8 cellular contexts compared by ENCODE assay signal in genomic region chrX:48597353-48598264, GRCh38. TPM values are rescaled to one million over a fixed set of nuclear protein-coding genes. Genes with fewer than 3 reads are reported as not detected.
DNase-seq lines count a peak whose midpoint lies in the region; ATAC-seq, FAIRE-seq and TF ChIP-seq lines count a peak whose summit lies in the region.

TSS of gene WDR13 (plus strand) at chrX:48597492. CDS start at chrX:48597997, 505 bp downstream.

- 0 to 36% (median 14%) methylated on average over 42 to 62 of the region's 62 CpGs for WGBS in small intestine, 3 donors

- intact Hi-C loops in A673 (cut with micrococcal nuclease; ENCODE audit: unreplicated experiment) (loop anchor here (5.0 kb wide), 1 partner anchor 320 kb away; the partner anchor contains the start of gene PIM2), activated B cell treated with CpG ODN at 0.5 μM for 24 hours (cut with micrococcal nuclease) (loop anchor here (1.0 to 5.0 kb wide), 10 partner anchors 23 to 939 kb away; partner anchors contain the start of genes FTSJ1, OTUD5, PORCN and RBM3)

- no peaks in the 10 kb centered on the region for H3K9me3 ChIP-seq in A673 (ENCODE audit: low read depth, low read length, poor library complexity, severe bottlenecking)
- no peaks in the 10 kb centered on the region for H3K9me3 ChIP-seq in small intestine (ENCODE audit: control insufficient read depth, low read depth)

- H3K4me3 Mint-ChIP-seq in activated B cell treated with CpG ODN at 0.5 μM for 24 hours, result peak within 1 kb of the TSS; percentile 97

- H3K4me3 ChIP-seq in A673 (ENCODE audit: low read depth, low read length, poor library complexity, severe bottlenecking) (peak within 1 kb of the TSS; percentile 69), cardiac fibroblast (replicated peaks in 1 of 2; ENCODE audit: low read depth in 2 of 2, low read length in 2 of 2) (peak within 1 kb of the TSS; percentile 52 to 63), small intestine (ENCODE audit: low read depth in 1 of 2, low read length in 2 of 2) (peak within 1 kb of the TSS; percentile 56 to 70)

- TF ChIP-seq CTCF in A673 (conservative IDR thresholded peaks at IDR 0.05; ENCODE audit: low read depth, low read length) (no peak), activated B cell treated with CpG ODN at 0.5 μM for 24 hours (IDR thresholded peaks at IDR 0.05) (no peak), cardiac fibroblast (IDR thresholded peaks at IDR 0.05; ENCODE audit: low read depth, low read length) (no peak)

- H3K4me1 Mint-ChIP-seq in activated B cell treated with CpG ODN at 0.5 μM for 24 hours, result peaks cover 7% of the 10 kb centered on the region

- TSS peak; percentile 41 for BruUV-seq in A673 (replicated peaks; lab: Mats Ljungman, UMichigan)

- H3K27me3 ChIP-seq in A673 (replicated peaks; ENCODE audit: insufficient read depth, low read depth, low read length, poor library complexity) (no peaks in the 10 kb centered on the region), small intestine (ENCODE audit: control insufficient read depth in 2 of 2, insufficient read depth in 2 of 2, low read length in 2 of 2) (no peaks in the 10 kb centered on the region)

- H3K36me3 ChIP-seq in A673 (ENCODE audit: insufficient read depth, low read length, poor library complexity, severe bottlenecking) (peaks cover 18% of the 10 kb centered on the region), small intestine (ENCODE audit: control insufficient read depth in 2 of 2, insufficient read depth in 2 of 2, low read length in 2 of 2) (peaks cover 2 to 5% of the 10 kb centered on the region in 2 donors)

- DNase-seq in A673 (ENCODE audit: low spot score) (peak; percentile 94), NCI-H345 (lab: John Stamatoyannopoulos, UW) (peak; percentile 93), activated B cell treated with CpG ODN at 0.5 μM for 24 hours (peak; percentile 79), cardiac fibroblast (ENCODE audit: low read depth in 2 of 2) (peak; percentile 97 to 98), iPS-NIHi7 (ENCODE audit: extremely low spot score) (peak; percentile 88), small intestine (peak; percentile 94)

- no peaks in the 10 kb centered on the region for H3K9me3 Mint-ChIP-seq in activated B cell treated with CpG ODN at 0.5 μM for 24 hours

- peak; percentile 66 for ATAC-seq in GM18870 (IDR thresholded peaks at IDR 0.05; ENCODE audit: unreplicated experiment)
- ATAC-seq in HG03139 (IDR thresholded peaks at IDR 0.05; ENCODE audit: unreplicated experiment), result peak; percentile 64
- peak; percentile 83 for ATAC-seq in activated B cell treated with CpG ODN at 0.5 μM for 24 hours (ENCODE audit: low read depth)

- POLR2A ChIA-PET in A673 (lab: Charles Lee; ENCODE audit: low non-redundant PET), result interaction anchor here (0.5 to 0.7 kb wide), 2 partner anchors 70 to 73 kb away, joined by 6 to 8 read pairs; no protein-coding TSS in a partner anchor
- POLR2A ChIA-PET in activated B cell treated with CpG ODN at 0.5 μM for 24 hours (lab: Charles Lee), result interaction anchor here (0.5 to 2.3 kb wide), 8 partner anchors 19 to 1049 kb away, joined by 3 to 12 read pairs (median 4); partner anchors contain the start of genes RBM3 and TBC1D25

- H3K27ac Mint-ChIP-seq in activated B cell treated with CpG ODN at 0.5 μM for 24 hours, result peak within 1 kb of the TSS; percentile 99

- H3K27ac ChIP-seq in A673 (ENCODE audit: low read depth, low read length, poor library complexity, severe bottlenecking) (peak within 1 kb of the TSS; percentile 96), small intestine (ENCODE audit: low read depth in 1 of 2, low read length in 1 of 2) (peak within 1 kb of the TSS; percentile 84 to 98)

- H3K36me3 Mint-ChIP-seq in activated B cell treated with CpG ODN at 0.5 μM for 24 hours (ENCODE audit: low read depth), result peaks cover 30% of the 10 kb centered on the region

- no peaks in the 10 kb centered on the region for H3K27me3 Mint-ChIP-seq in activated B cell treated with CpG ODN at 0.5 μM for 24 hours

- H3K4me1 ChIP-seq in A673 (ENCODE audit: insufficient read depth, low read length, poor library complexity, severe bottlenecking) (no peaks in the 10 kb centered on the region), small intestine (ENCODE audit: control insufficient read depth in 2 of 2, insufficient read depth in 1 of 2, low read depth in 1 of 2, low read length in 1 of 2) (no peaks in the 10 kb centered on the region)

- CTCF ChIA-PET in A673 (lab: Charles Lee) (interaction anchor here (0.7 kb wide), 1 partner anchor 314 kb away, joined by 4 read pairs; the partner anchor contains the start of gene SLC35A2), activated B cell treated with CpG ODN at 0.5 μM for 24 hours (lab: Charles Lee) (no interaction called here)

- FAIRE-seq in small intestine (lab: Jason Lieb, UNC), result no peak

RNA-seq across cellular contexts. Expression of gene WDR13, which starts in this region (rescaled TPM):
- total RNA-seq in A673 (2021), result 48.1 and 58.7 TPM in 2 replicates
- total RNA-seq in activated B cell treated with CpG ODN at 0.5 μM for 24 hours, result 73.4 and 75.8 TPM in 2 replicates
- 100 to 1,000 TPM; 107 to 326 (median 318) TPM for polyA plus RNA-seq in small intestine

Comparison
In these comparisons a context has a peak if more than half of its experiments do, and no peak if none do; other contexts are left out.
1. Peak in every context shown above with its lines: DNase-seq, ATAC-seq, H3K4me3 ChIP-seq and H3K27ac ChIP-seq.